In genomic region chr2:201796478-201796865, GRCh38 we compare ENCODE assay signal across 1 cellular context.
TF ChIP-seq lines count a peak whose summit lies in the region.

No MANE protein-coding gene starts in this region.

TF ChIP-seq in HepG2, 621 proteins besides CTCF, POLR2A, EP300 and RAD21 (continued from another document):
- TF ChIP-seq ZNF597 (CRISPR knock-in tag; IDR thresholded peaks at IDR 0.05) (no peak), BORCS8-MEF2B (CRISPR knock-in tag; IDR thresholded peaks at IDR 0.05) (no peak), SIN3B (IDR thresholded peaks at IDR 0.05; ENCODE audit: low read length) (no peak), ZNF547 (CRISPR knock-in tag; IDR thresholded peaks at IDR 0.05) (no peak), ZNF343 (CRISPR knock-in tag; IDR thresholded peaks at IDR 0.05) (no peak), MBD4 (IDR thresholded peaks at IDR 0.05; ENCODE audit: borderline replicate concordance, low read length) (no peak), RFX5 (IDR thresholded peaks at IDR 0.05; ENCODE audit: low read depth, low read length) (no peak), CEBPB (IDR thresholded peaks at IDR 0.05; ENCODE audit: borderline replicate concordance, low read depth, low read length) (no peak), HNRNPH1 (optimal IDR thresholded peaks at IDR 0.05; ENCODE audit: low read depth, low read length) (no peak), GTF3A (CRISPR knock-in tag; conservative IDR thresholded peaks at IDR 0.05) (no peak), ZNF720 (CRISPR knock-in tag; IDR thresholded peaks at IDR 0.05) (no peak), NFE2L1 (CRISPR knock-in tag; IDR thresholded peaks at IDR 0.05; ENCODE audit: borderline replicate concordance) (no peak), KLF6 (CRISPR knock-in tag; IDR thresholded peaks at IDR 0.05) (no peak), ZNF775 (CRISPR knock-in tag; IDR thresholded peaks at IDR 0.05; ENCODE audit: borderline replicate concordance) (no peak), ZBTB38 (CRISPR knock-in tag; IDR thresholded peaks at IDR 0.05) (no peak), ZNF644 (CRISPR knock-in tag; IDR thresholded peaks at IDR 0.05; ENCODE audit: low read depth) (no peak)
